Comparison of ENCODE assay signal across 8 cellular contexts in the genomic region with DNA sequence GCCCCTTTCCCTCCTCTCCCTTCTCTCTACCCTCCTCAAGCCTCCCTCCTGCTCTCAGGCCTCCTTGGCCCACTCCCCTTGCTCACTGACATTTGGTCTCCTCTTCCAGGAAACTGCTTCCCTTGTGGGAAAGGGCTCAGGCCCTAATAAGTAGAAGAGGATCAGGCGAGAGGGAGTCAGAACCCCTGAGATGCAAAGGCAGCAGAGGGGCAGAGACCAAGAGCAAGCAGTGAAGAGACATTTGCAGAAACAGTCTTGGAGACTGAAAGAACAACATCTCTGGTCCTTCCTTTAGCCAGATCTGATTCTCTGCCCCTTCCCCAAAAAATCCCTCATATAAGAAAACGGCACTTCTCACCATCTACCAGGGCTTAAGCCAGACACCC. TPM values are rescaled to one million over a fixed set of nuclear protein-coding genes. Genes with fewer than 3 reads are reported as not detected.
DNase-seq lines count a peak whose midpoint lies in the region; ATAC-seq, FAIRE-seq and TF ChIP-seq lines count a peak whose summit lies in the region.

No MANE protein-coding gene starts in this region.

- H3K4me2 ChIP-seq in astrocyte (ENCODE audit: low read length) (peak overlapping the region; percentile 96), HepG2 (ENCODE audit: low read depth, low read length) (peak overlapping the region; percentile 96)

- TF ChIP-seq POLR2A in HepG2 (IDR thresholded peaks at IDR 0.05; ENCODE audit: insufficient read depth in 1 of 2, low read depth in 2 of 2, low read length in 2 of 2) (no peak), thyroid gland (IDR thresholded peaks at IDR 0.05) (no peak)

- no peaks in the 10 kb centered on the region for H3K27me3 Mint-ChIP-seq in astrocyte (ENCODE audit: low read depth, unreplicated experiment)

- no peak for TF ChIP-seq EP300 in HepG2 (IDR thresholded peaks at IDR 0.05; ENCODE audit: low read depth in 2 of 2, low read length in 2 of 2)
- TF ChIP-seq EP300 in HepG2 (CRISPR knock-in tag; IDR thresholded peaks at IDR 0.05; ENCODE audit: borderline replicate concordance), result no peak

- no TSS peak for BruUV-seq in HepG2 (replicated peaks; lab: Mats Ljungman, UMichigan)

- peak overlapping the region; percentile 90 for H3K4me3 Mint-ChIP-seq in astrocyte (ENCODE audit: unreplicated experiment)

- H3K27ac ChIP-seq in astrocyte (ENCODE audit: low read depth, low read length), result peak overlapping the region; percentile 97
- peak overlapping the region; percentile 81 for H3K27ac ChIP-seq in HepG2 (ENCODE audit: extremely low read length, insufficient read depth, low read length)
- peak overlapping the region; percentile 95 to 100 (median 99) for H3K27ac ChIP-seq in thyroid gland

- H3K27me3 ChIP-seq in astrocyte (ENCODE audit: insufficient read depth, low read length) (no peaks in the 10 kb centered on the region), HepG2 (ENCODE audit: control insufficient read depth in 1 of 2, insufficient read depth in 2 of 2, low read length in 2 of 2) (no peaks in the 10 kb centered on the region; a peak in 1 of 5 replicates), thyroid gland (no peaks in the 10 kb centered on the region)

- intact Hi-C loops in HepG2 (cut with micrococcal nuclease; ENCODE audit: unreplicated experiment) (loop anchor here (1.0 to 10.0 kb wide), 5 partner anchors 9 to 288 kb away; a partner anchor contains a TSS), thyroid gland (cut with DNase I) (no loop called here)

- peak; percentile 59 for DNase-seq in activated CD8-positive, alpha-beta memory T cell treated with anti-CD3 and anti-CD28 coated beads, Interleukin-2, amount 50 U/mL, for 48 hours
- DNase-seq in activated CD8-positive, alpha-beta memory T cell treated with anti-CD3 and anti-CD28 coated beads, Interleukin-2, amount 50 U/mL, for 4 hours, result no peak
- no peak for DNase-seq in astrocyte (ENCODE audit: low read depth)
- no peak for DNase-seq in HepG2 (ENCODE audit: low spot score)
- no peak for DNase-seq in thyroid gland
- no peak for DNase-seq in retina

- H3K36me3 ChIP-seq in astrocyte (ENCODE audit: insufficient read depth, low read length), result peaks cover 4% of the 10 kb centered on the region
- H3K36me3 ChIP-seq in HepG2 (replicated peaks in 1 of 2; ENCODE audit: control insufficient read depth in 1 of 2, insufficient read depth in 2 of 2, low read length in 2 of 2), result peaks cover 0 to 4% of the 10 kb centered on the region in 2 experiments; a peak in 1 of 5 replicates
- H3K36me3 ChIP-seq in thyroid gland, result peaks cover 14 to 20% of the 10 kb centered on the region in 2 donors

- H3K79me2 ChIP-seq in astrocyte (ENCODE audit: insufficient read depth, low read length), result peaks cover 60% of the 10 kb centered on the region
- H3K79me2 ChIP-seq in HepG2 (ENCODE audit: insufficient read depth, low read length), result peaks cover 39% of the 10 kb centered on the region

- H3K36me3 Mint-ChIP-seq in astrocyte (ENCODE audit: low read depth, unreplicated experiment), result peaks cover 5% of the 10 kb centered on the region

- H3K9ac ChIP-seq in astrocyte (ENCODE audit: low read length) (peak overlapping the region; percentile 90), HepG2 (ENCODE audit: insufficient read depth, low read depth, low read length) (peak overlapping the region; percentile 83)

- peaks cover 34% of the 10 kb centered on the region for H3K4me1 Mint-ChIP-seq in astrocyte (ENCODE audit: low read depth, unreplicated experiment)

- in situ Hi-C loops in HepG2 (cut with HindIII; ENCODE audit: extremely low pct_ligation_motif_present, low pct_unique_long_range_greater_than_20kb), result no loop called here

- H4K20me1 ChIP-seq in astrocyte (ENCODE audit: insufficient read depth, low read length) (peaks cover 41% of the 10 kb centered on the region), HepG2 (ENCODE audit: insufficient read depth, low read length) (peaks cover 20% of the 10 kb centered on the region; the same call in 1 of the 2 replicates)

- H3K4me1 ChIP-seq in astrocyte (ENCODE audit: insufficient read depth, low read length) (peaks cover 55% of the 10 kb centered on the region), HepG2 (ENCODE audit: insufficient read depth, low read length) (peaks cover 54% of the 10 kb centered on the region), thyroid gland (peaks cover 40 to 44% of the 10 kb centered on the region in 2 donors)

- CTCF ChIA-PET in HepG2 (lab: Yijun Ruan, JAX; ENCODE audit: low intra/inter-chr PET ratio, low total read pairs), result interaction anchor here (5.1 kb wide), 1 partner anchor 13 kb away, joined by 127 read pairs; no protein-coding TSS in a partner anchor

- no peak overlapping the region for H2AFZ ChIP-seq in astrocyte (ENCODE audit: low read depth, low read length)
- H2AFZ ChIP-seq in HepG2 (ENCODE audit: low read length), result no peak overlapping the region

- no peaks in the 10 kb centered on the region for H3K9me3 Mint-ChIP-seq in astrocyte (ENCODE audit: unreplicated experiment)

- H3K27ac Mint-ChIP-seq in astrocyte (ENCODE audit: unreplicated experiment), result peak overlapping the region; percentile 43

- H3K9me3 ChIP-seq in astrocyte (ENCODE audit: insufficient read depth, low read depth, low read length) (no peaks in the 10 kb centered on the region), HepG2 (ENCODE audit: low read length) (no peaks in the 10 kb centered on the region), thyroid gland (no peaks in the 10 kb centered on the region)

- WGBS in HepG2 (ENCODE audit: low lambda C conversion rate), result 4% methylated on average over 2 of the region's 2 CpGs
- 55 to 66% methylated on average over 2 of the region's 2 CpGs for WGBS in thyroid gland, 2 donors

- FAIRE-seq in astrocyte (lab: Jason Lieb, UNC) (no peak), HepG2 (lab: Jason Lieb, UNC) (no peak)

- TF ChIP-seq RAD21 in HepG2 (CRISPR knock-in tag; IDR thresholded peaks at IDR 0.05), result no peak

- H3K4me3 ChIP-seq in astrocyte (ENCODE audit: insufficient read depth, low read depth, low read length), result no peak overlapping the region
- H3K4me3 ChIP-seq in HepG2 (replicated peaks in 1 of 3; ENCODE audit: insufficient read depth in 1 of 3, low read depth in 2 of 3, low read length in 3 of 3), result peak overlapping the region; percentile 70 to 98 (median 97)
- peak overlapping the region in 1 of 3 donors; percentile 92 for H3K4me3 ChIP-seq in thyroid gland (replicated peaks in 1 of 3)

- TF ChIP-seq CTCF in astrocyte (IDR thresholded peaks at IDR 0.05; ENCODE audit: insufficient read depth, low read depth, low read length) (no peak), HepG2 (CRISPR knock-in tag; IDR thresholded peaks at IDR 0.05) (no peak), thyroid gland (IDR thresholded peaks at IDR 0.05) (no peak)

- ATAC-seq in HepG2 (no peak), HG02852 (IDR thresholded peaks at IDR 0.05; ENCODE audit: unreplicated experiment) (no peak), HG03439 (IDR thresholded peaks at IDR 0.05; ENCODE audit: unreplicated experiment) (no peak)

- POLR2A ChIA-PET in HepG2 (lab: Yijun Ruan, JAX), result interaction anchor here (0.9 to 2.3 kb wide), 8 partner anchors 9 to 33 kb away, joined by 3 to 123 read pairs (median 29); a partner anchor contains a TSS

RNA-seq across cellular contexts. Expression of a gene that starts 1.9 kb away (rescaled TPM):
- total RNA-seq in astrocyte, result 101 and 102 TPM in 2 replicates
- 3.6 and 5.2 TPM in 2 replicates for total RNA-seq in HepG2 (2016; rRNA removed; fragmentation: Illumina TruSeq; extraction: Trizol)
- 0.51 and 1.9 TPM in 2 replicates for total RNA-seq in HepG2 (2016; cell fraction: cytosol; rRNA removed; fragmentation: Illumina TruSeq; extraction: Trizol; ENCODE audit: low read depth)
- total RNA-seq in HepG2 (2016; cell fraction: insoluble cytoplasmic fraction; rRNA removed; fragmentation: Illumina TruSeq; extraction: Trizol), result 3.1 and 4.0 TPM in 2 replicates
- 2.0 and 3.5 TPM in 2 replicates for total RNA-seq in HepG2 (2016; cell fraction: membrane; rRNA removed; fragmentation: Illumina TruSeq; extraction: Trizol)
- total RNA-seq in HepG2 (2016; cell fraction: nucleus; rRNA removed; fragmentation: Illumina TruSeq; extraction: Trizol), result 6.8 TPM in 2 replicates
- polyA plus RNA-seq in HepG2 (2011; rRNA removed), result 6.8 and 7.8 TPM in 2 replicates
- polyA plus RNA-seq in HepG2 (2011; cell fraction: cytosol; rRNA removed), result 1.9 and 2.4 TPM in 2 replicates
- polyA plus RNA-seq in HepG2 (2011; cell fraction: nucleus; rRNA removed), result 30.6 and 32.3 TPM in 2 replicates
- polyA plus RNA-seq in HepG2 (2012), result 5.1 and 11.3 TPM in 2 replicates
- polyA plus RNA-seq in HepG2 (2016; cell fraction: cytosol; fragmentation: Illumina TruSeq; extraction: Trizol; ENCODE audit: low read depth), result 0.75 and 1.5 TPM in 2 replicates
- polyA plus RNA-seq in HepG2 (2016; cell fraction: insoluble cytoplasmic fraction; fragmentation: Illumina TruSeq; extraction: Trizol; ENCODE audit: low read depth), result 2.8 and 5.1 TPM in 2 replicates
- polyA plus RNA-seq in HepG2 (2016; cell fraction: membrane; fragmentation: Illumina TruSeq; extraction: Trizol; ENCODE audit: low read depth), result 2.6 and 3.5 TPM in 2 replicates
- 17.4 and 28.3 TPM in 2 replicates for polyA plus RNA-seq in HepG2 (2016; cell fraction: nucleus; fragmentation: Illumina TruSeq; extraction: Trizol; ENCODE audit: insufficient read depth, low read depth)
- 6.5 and 8.4 TPM in 2 replicates for polyA minus RNA-seq in HepG2 (2011; rRNA and poly(A)+ RNA removed; ENCODE audit: low replicate concordance)
- 6.3 and 8.3 TPM in 2 replicates for polyA minus RNA-seq in HepG2 (2011; cell fraction: cytosol; rRNA and poly(A)+ RNA removed)
- polyA minus RNA-seq in HepG2 (2011; cell fraction: nucleus; rRNA and poly(A)+ RNA removed), result 18.9 and 20.1 TPM in 2 replicates
- 10 to 100 TPM in 2 of 4 donors, 1 to 10 TPM in 2; 8.2 to 29.1 (median 10.7) TPM for total RNA-seq in thyroid gland

RNA-seq across cellular contexts. Expression of a gene that starts 4.0 kb away (rescaled TPM):
- total RNA-seq in astrocyte, result 21.6 and 28.0 TPM in 2 replicates
- 0.81 and 1.7 TPM in 2 replicates for total RNA-seq in HepG2 (2016; rRNA removed; fragmentation: Illumina TruSeq; extraction: Trizol)
- total RNA-seq in HepG2 (2016; cell fraction: cytosol; rRNA removed; fragmentation: Illumina TruSeq; extraction: Trizol; ENCODE audit: low read depth), result 1.2 and 1.4 TPM in 2 replicates
- 0.52 and 1.3 TPM in 2 replicates for total RNA-seq in HepG2 (2016; cell fraction: insoluble cytoplasmic fraction; rRNA removed; fragmentation: Illumina TruSeq; extraction: Trizol)
- 1.9 and 2.1 TPM in 2 replicates for total RNA-seq in HepG2 (2016; cell fraction: membrane; rRNA removed; fragmentation: Illumina TruSeq; extraction: Trizol)
- total RNA-seq in HepG2 (2016; cell fraction: nucleus; rRNA removed; fragmentation: Illumina TruSeq; extraction: Trizol), result 1.1 and 2.6 TPM in 2 replicates
- polyA plus RNA-seq in HepG2 (2011; rRNA removed), result 1.4 and 2.1 TPM in 2 replicates
- polyA plus RNA-seq in HepG2 (2011; cell fraction: cytosol; rRNA removed), result 2.1 TPM in 2 replicates
- polyA plus RNA-seq in HepG2 (2011; cell fraction: nucleus; rRNA removed), result 10.8 and 12.7 TPM in 2 replicates
- 9.4 and 10.6 TPM in 2 replicates for polyA plus RNA-seq in HepG2 (2012)
- polyA plus RNA-seq in HepG2 (2016; cell fraction: cytosol; fragmentation: Illumina TruSeq; extraction: Trizol; ENCODE audit: low read depth), result 1.1 and 1.3 TPM in 2 replicates
- 2.3 and 4.1 TPM in 2 replicates for polyA plus RNA-seq in HepG2 (2016; cell fraction: insoluble cytoplasmic fraction; fragmentation: Illumina TruSeq; extraction: Trizol; ENCODE audit: low read depth)
- 1.9 and 2.8 TPM in 2 replicates for polyA plus RNA-seq in HepG2 (2016; cell fraction: membrane; fragmentation: Illumina TruSeq; extraction: Trizol; ENCODE audit: low read depth)
- 6.2 and 8.4 TPM in 2 replicates for polyA plus RNA-seq in HepG2 (2016; cell fraction: nucleus; fragmentation: Illumina TruSeq; extraction: Trizol; ENCODE audit: insufficient read depth, low read depth)
- 4.1 and 5.5 TPM in 2 replicates for polyA minus RNA-seq in HepG2 (2011; rRNA and poly(A)+ RNA removed; ENCODE audit: low replicate concordance)
- 7.8 and 9.2 TPM in 2 replicates for polyA minus RNA-seq in HepG2 (2011; cell fraction: cytosol; rRNA and poly(A)+ RNA removed)
- polyA minus RNA-seq in HepG2 (2011; cell fraction: nucleus; rRNA and poly(A)+ RNA removed), result 4.1 and 6.0 TPM in 2 replicates
- 100 to 1,000 TPM in 1 of 4 donors, 10 to 100 TPM in 3; 32.4 to 109 (median 62.4) TPM for total RNA-seq in thyroid gland

RNA-seq across cellular contexts. Expression of a gene that starts 19.4 kb away (rescaled TPM):
- 27.0 and 29.9 TPM in 2 replicates for total RNA-seq in astrocyte
- total RNA-seq in HepG2 (2016; rRNA removed; fragmentation: Illumina TruSeq; extraction: Trizol), result 14.0 and 18.1 TPM in 2 replicates
- 3.3 and 3.4 TPM in 2 replicates for total RNA-seq in HepG2 (2016; cell fraction: cytosol; rRNA removed; fragmentation: Illumina TruSeq; extraction: Trizol; ENCODE audit: low read depth)
- 14.6 and 16.5 TPM in 2 replicates for total RNA-seq in HepG2 (2016; cell fraction: insoluble cytoplasmic fraction; rRNA removed; fragmentation: Illumina TruSeq; extraction: Trizol)
- total RNA-seq in HepG2 (2016; cell fraction: membrane; rRNA removed; fragmentation: Illumina TruSeq; extraction: Trizol), result 8.2 and 8.3 TPM in 2 replicates
- total RNA-seq in HepG2 (2016; cell fraction: nucleus; rRNA removed; fragmentation: Illumina TruSeq; extraction: Trizol), result 6.8 and 6.9 TPM in 2 replicates
- 19.7 and 23.7 TPM in 2 replicates for polyA plus RNA-seq in HepG2 (2011; rRNA removed)
- polyA plus RNA-seq in HepG2 (2011; cell fraction: cytosol; rRNA removed), result 23.2 and 27.9 TPM in 2 replicates
- polyA plus RNA-seq in HepG2 (2011; cell fraction: nucleus; rRNA removed), result 16.6 and 20.4 TPM in 2 replicates
- 12.2 and 13.4 TPM in 2 replicates for polyA plus RNA-seq in HepG2 (2012)
- 3.1 TPM in 2 replicates for polyA plus RNA-seq in HepG2 (2016; cell fraction: cytosol; fragmentation: Illumina TruSeq; extraction: Trizol; ENCODE audit: low read depth)
- polyA plus RNA-seq in HepG2 (2016; cell fraction: insoluble cytoplasmic fraction; fragmentation: Illumina TruSeq; extraction: Trizol; ENCODE audit: low read depth), result 18.4 and 20.3 TPM in 2 replicates
- 6.3 and 7.9 TPM in 2 replicates for polyA plus RNA-seq in HepG2 (2016; cell fraction: membrane; fragmentation: Illumina TruSeq; extraction: Trizol; ENCODE audit: low read depth)
- 14.1 and 15.8 TPM in 2 replicates for polyA plus RNA-seq in HepG2 (2016; cell fraction: nucleus; fragmentation: Illumina TruSeq; extraction: Trizol; ENCODE audit: insufficient read depth, low read depth)
- 44.1 and 48.3 TPM in 2 replicates for polyA minus RNA-seq in HepG2 (2011; rRNA and poly(A)+ RNA removed; ENCODE audit: low replicate concordance)
- 10.6 and 11.3 TPM in 2 replicates for polyA minus RNA-seq in HepG2 (2011; cell fraction: cytosol; rRNA and poly(A)+ RNA removed)
- 10.1 and 13.1 TPM in 2 replicates for polyA minus RNA-seq in HepG2 (2011; cell fraction: nucleus; rRNA and poly(A)+ RNA removed)
- 10 to 100 TPM; 44.3 to 77.5 (median 63.4) TPM for total RNA-seq in thyroid gland

RNA-seq across cellular contexts. Expression of a gene that starts 19.7 kb away (rescaled TPM):
- total RNA-seq in astrocyte (42.0 and 43.2 TPM in 2 replicates), HepG2 (2016; rRNA removed; fragmentation: Illumina TruSeq; extraction: Trizol) (30.2 and 31.0 TPM in 2 replicates), thyroid gland (10 to 100 TPM; 38.8 to 60.3 (median 50.8) TPM)
- total RNA-seq in HepG2 (2016; cell fraction: cytosol; rRNA removed; fragmentation: Illumina TruSeq; extraction: Trizol; ENCODE audit: low read depth), result 4.3 and 4.6 TPM in 2 replicates
- 25.2 and 33.6 TPM in 2 replicates for total RNA-seq in HepG2 (2016; cell fraction: insoluble cytoplasmic fraction; rRNA removed; fragmentation: Illumina TruSeq; extraction: Trizol)
- 7.2 and 8.9 TPM in 2 replicates for total RNA-seq in HepG2 (2016; cell fraction: membrane; rRNA removed; fragmentation: Illumina TruSeq; extraction: Trizol)
- 17.1 and 20.6 TPM in 2 replicates for total RNA-seq in HepG2 (2016; cell fraction: nucleus; rRNA removed; fragmentation: Illumina TruSeq; extraction: Trizol)
- polyA plus RNA-seq in HepG2 (2011; rRNA removed), result 30.3 and 31.1 TPM in 2 replicates
- 23.2 and 28.5 TPM in 2 replicates for polyA plus RNA-seq in HepG2 (2011; cell fraction: cytosol; rRNA removed)
- 46.4 and 51.2 TPM in 2 replicates for polyA plus RNA-seq in HepG2 (2011; cell fraction: nucleus; rRNA removed)
- polyA plus RNA-seq in HepG2 (2012), result 31.0 and 32.0 TPM in 2 replicates
- polyA plus RNA-seq in HepG2 (2016; cell fraction: cytosol; fragmentation: Illumina TruSeq; extraction: Trizol; ENCODE audit: low read depth), result 4.2 and 4.5 TPM in 2 replicates
- 45.7 and 53.2 TPM in 2 replicates for polyA plus RNA-seq in HepG2 (2016; cell fraction: insoluble cytoplasmic fraction; fragmentation: Illumina TruSeq; extraction: Trizol; ENCODE audit: low read depth)
- polyA plus RNA-seq in HepG2 (2016; cell fraction: membrane; fragmentation: Illumina TruSeq; extraction: Trizol; ENCODE audit: low read depth), result 7.1 and 7.8 TPM in 2 replicates
- 51.5 and 52.7 TPM in 2 replicates for polyA plus RNA-seq in HepG2 (2016; cell fraction: nucleus; fragmentation: Illumina TruSeq; extraction: Trizol; ENCODE audit: insufficient read depth, low read depth)
- polyA minus RNA-seq in HepG2 (2011; rRNA and poly(A)+ RNA removed; ENCODE audit: low replicate concordance), result 32.5 and 51.4 TPM in 2 replicates
- polyA minus RNA-seq in HepG2 (2011; cell fraction: cytosol; rRNA and poly(A)+ RNA removed), result 17.1 and 19.9 TPM in 2 replicates
- polyA minus RNA-seq in HepG2 (2011; cell fraction: nucleus; rRNA and poly(A)+ RNA removed), result 30.1 and 33.9 TPM in 2 replicates

RNA-seq across cellular contexts. Expression of a gene that starts 25.1 kb away (rescaled TPM):
- total RNA-seq in astrocyte (1,194 and 1,329 TPM in 2 replicates), HepG2 (2016; rRNA removed; fragmentation: Illumina TruSeq; extraction: Trizol) (488 and 790 TPM in 2 replicates), thyroid gland (1,000 to 10,000 TPM in 2 of 4 donors, 100 to 1,000 TPM in 2; 919 to 2,686 (median 1,277) TPM)
- 875 and 1,100 TPM in 2 replicates for total RNA-seq in HepG2 (2016; cell fraction: cytosol; rRNA removed; fragmentation: Illumina TruSeq; extraction: Trizol; ENCODE audit: low read depth)
- 524 and 648 TPM in 2 replicates for total RNA-seq in HepG2 (2016; cell fraction: insoluble cytoplasmic fraction; rRNA removed; fragmentation: Illumina TruSeq; extraction: Trizol)
- 1,389 and 1,434 TPM in 2 replicates for total RNA-seq in HepG2 (2016; cell fraction: membrane; rRNA removed; fragmentation: Illumina TruSeq; extraction: Trizol)
- total RNA-seq in HepG2 (2016; cell fraction: nucleus; rRNA removed; fragmentation: Illumina TruSeq; extraction: Trizol), result 216 and 289 TPM in 2 replicates
- 2,583 and 2,596 TPM in 2 replicates for polyA plus RNA-seq in HepG2 (2011; rRNA removed)
- 6,196 and 9,335 TPM in 2 replicates for polyA plus RNA-seq in HepG2 (2011; cell fraction: cytosol; rRNA removed)
- 2,074 and 2,083 TPM in 2 replicates for polyA plus RNA-seq in HepG2 (2011; cell fraction: nucleus; rRNA removed)
- 3,042 and 3,601 TPM in 2 replicates for polyA plus RNA-seq in HepG2 (2012)
- 3,994 and 4,562 TPM in 2 replicates for polyA plus RNA-seq in HepG2 (2016; cell fraction: cytosol; fragmentation: Illumina TruSeq; extraction: Trizol; ENCODE audit: low read depth)
- polyA plus RNA-seq in HepG2 (2016; cell fraction: insoluble cytoplasmic fraction; fragmentation: Illumina TruSeq; extraction: Trizol; ENCODE audit: low read depth), result 2,744 and 2,812 TPM in 2 replicates
- polyA plus RNA-seq in HepG2 (2016; cell fraction: membrane; fragmentation: Illumina TruSeq; extraction: Trizol; ENCODE audit: low read depth), result 5,655 and 5,989 TPM in 2 replicates
- polyA plus RNA-seq in HepG2 (2016; cell fraction: nucleus; fragmentation: Illumina TruSeq; extraction: Trizol; ENCODE audit: insufficient read depth, low read depth), result 1,642 and 1,701 TPM in 2 replicates
- 2,434 and 2,985 TPM in 2 replicates for polyA minus RNA-seq in HepG2 (2011; rRNA and poly(A)+ RNA removed; ENCODE audit: low replicate concordance)
- 1,333 and 1,373 TPM in 2 replicates for polyA minus RNA-seq in HepG2 (2011; cell fraction: cytosol; rRNA and poly(A)+ RNA removed)
- polyA minus RNA-seq in HepG2 (2011; cell fraction: nucleus; rRNA and poly(A)+ RNA removed), result 311 and 415 TPM in 2 replicates
